ENCODE assay signal across 8 cellular contexts in genomic region chr15:35545825-35546580, GRCh38. TPM values are rescaled to one million over a fixed set of nuclear protein-coding genes. Genes with fewer than 3 reads are reported as not detected.
DNase-seq lines count a peak whose midpoint lies in the region; ATAC-seq and TF ChIP-seq lines count a peak whose summit lies in the region.

DPH6 (minus strand) TSS chr15:35546165; CDS start chr15:35546141, 24 bp downstream.

- peak; percentile 89 for ATAC-seq in GM21576 (IDR thresholded peaks at IDR 0.05; ENCODE audit: unreplicated experiment)
- ATAC-seq in natural killer cell treated with Interleukin-12 subunit alpha and Interleukin-12 subunit beta and Interleukin-15 and Interleukin-18, amount 100 ng/mL, for 72 hours, result peak; percentile 92 to 94

- peak within 1 kb of the TSS; percentile 95 to 98 (median 98) for H3K4me3 Mint-ChIP-seq in IgD-negative memory B cell
- peak within 1 kb of the TSS; percentile 92 for H3K4me3 Mint-ChIP-seq in activated T-helper 1 cell treated with anti-CD3 and anti-CD28 coated beads, Interleukin-12 subunit alpha, Interleukin-12 subunit beta, Interleukin-2, Interleukin-4 antibody, amounts not matched to agents 30 ng/mL and 10 ng/mL and 1 ng/mL, durations not matched to agents 14 hours and 24 hours and 36 hours
- H3K4me3 Mint-ChIP-seq in natural killer cell treated with Interleukin-12 subunit alpha and Interleukin-12 subunit beta and Interleukin-15 and Interleukin-18, amount 100 ng/mL, for 72 hours, result peak within 1 kb of the TSS; percentile 99

- TF ChIP-seq CTCF in fibroblast of mammary gland (conservative IDR thresholded peaks at IDR 0.05; ENCODE audit: control insufficient read depth, insufficient read depth, low read depth, low read length), result no peak

- peaks cover 10 to 29% (median 19%) of the 10 kb centered on the region in 3 donors for H3K4me1 Mint-ChIP-seq in IgD-negative memory B cell
- peaks cover 10% of the 10 kb centered on the region for H3K4me1 Mint-ChIP-seq in activated T-helper 1 cell treated with anti-CD3 and anti-CD28 coated beads, Interleukin-12 subunit alpha, Interleukin-12 subunit beta, Interleukin-2, Interleukin-4 antibody, amounts not matched to agents 30 ng/mL and 10 ng/mL and 1 ng/mL, durations not matched to agents 14 hours and 24 hours and 36 hours (ENCODE audit: low read depth)
- peaks cover 18 to 28% of the 10 kb centered on the region in 2 donors for H3K4me1 Mint-ChIP-seq in natural killer cell treated with Interleukin-12 subunit alpha and Interleukin-12 subunit beta and Interleukin-15 and Interleukin-18, amount 100 ng/mL, for 72 hours (ENCODE audit: low read depth in 2 of 2)

- peak within 1 kb of the TSS; percentile 95 to 99 (median 99) for H3K27ac Mint-ChIP-seq in IgD-negative memory B cell
- peak within 1 kb of the TSS; percentile 98 for H3K27ac Mint-ChIP-seq in activated T-helper 1 cell treated with anti-CD3 and anti-CD28 coated beads, Interleukin-12 subunit alpha, Interleukin-12 subunit beta, Interleukin-2, Interleukin-4 antibody, amounts not matched to agents 30 ng/mL and 10 ng/mL and 1 ng/mL, durations not matched to agents 14 hours and 24 hours and 36 hours
- peak within 1 kb of the TSS; percentile 98 to 100 for H3K27ac Mint-ChIP-seq in natural killer cell treated with Interleukin-12 subunit alpha and Interleukin-12 subunit beta and Interleukin-15 and Interleukin-18, amount 100 ng/mL, for 72 hours

- peak; percentile 7 for DNase-seq in DMS79 (lab: John Stamatoyannopoulos, UW)
- DNase-seq in RKO (ENCODE audit: low spot score), result peak; percentile 86
- peak; percentile 73 for DNase-seq in activated T-helper 1 cell treated with anti-CD3 and anti-CD28 coated beads, Interleukin-12 subunit alpha, Interleukin-12 subunit beta, Interleukin-2, Interleukin-4 antibody, amounts not matched to agents 30 ng/mL and 10 ng/mL and 1 ng/mL, durations not matched to agents 14 hours and 24 hours and 36 hours (ENCODE audit: low spot score)
- DNase-seq in fibroblast of mammary gland (ENCODE audit: low read depth), result peak; percentile 78
- DNase-seq in natural killer cell treated with Interleukin-12 subunit alpha and Interleukin-12 subunit beta and Interleukin-15 and Interleukin-18, amount 100 ng/mL, for 72 hours (ENCODE audit: low spot score), result peak; percentile 88
- peak; percentile 86 for DNase-seq in stimulated activated naive CD4-positive, alpha-beta T cell treated with Interleukin-2 at 50 U/mL for 16 hours (lab: John Stamatoyannopoulos, UW)

- H3K27me3 Mint-ChIP-seq in IgD-negative memory B cell, result no peaks in the 10 kb centered on the region
- peaks cover 1% of the 10 kb centered on the region for H3K27me3 Mint-ChIP-seq in activated T-helper 1 cell treated with anti-CD3 and anti-CD28 coated beads, Interleukin-12 subunit alpha, Interleukin-12 subunit beta, Interleukin-2, Interleukin-4 antibody, amounts not matched to agents 30 ng/mL and 10 ng/mL and 1 ng/mL, durations not matched to agents 14 hours and 24 hours and 36 hours (ENCODE audit: insufficient read depth)
- no peaks in the 10 kb centered on the region for H3K27me3 Mint-ChIP-seq in natural killer cell treated with Interleukin-12 subunit alpha and Interleukin-12 subunit beta and Interleukin-15 and Interleukin-18, amount 100 ng/mL, for 72 hours

- peak within 1 kb of the TSS; percentile 72 for H3K4me3 ChIP-seq in fibroblast of mammary gland (ENCODE audit: control insufficient read depth, low read depth, low read length)

- H3K36me3 Mint-ChIP-seq in IgD-negative memory B cell, result no peaks in the 10 kb centered on the region
- H3K36me3 Mint-ChIP-seq in activated T-helper 1 cell treated with anti-CD3 and anti-CD28 coated beads, Interleukin-12 subunit alpha, Interleukin-12 subunit beta, Interleukin-2, Interleukin-4 antibody, amounts not matched to agents 30 ng/mL and 10 ng/mL and 1 ng/mL, durations not matched to agents 14 hours and 24 hours and 36 hours (ENCODE audit: low read depth), result peaks cover 2% of the 10 kb centered on the region
- peaks cover 6% of the 10 kb centered on the region for H3K36me3 Mint-ChIP-seq in natural killer cell treated with Interleukin-12 subunit alpha and Interleukin-12 subunit beta and Interleukin-15 and Interleukin-18, amount 100 ng/mL, for 72 hours

- H3K9me3 Mint-ChIP-seq in IgD-negative memory B cell, result no peaks in the 10 kb centered on the region
- no peaks in the 10 kb centered on the region for H3K9me3 Mint-ChIP-seq in activated T-helper 1 cell treated with anti-CD3 and anti-CD28 coated beads, Interleukin-12 subunit alpha, Interleukin-12 subunit beta, Interleukin-2, Interleukin-4 antibody, amounts not matched to agents 30 ng/mL and 10 ng/mL and 1 ng/mL, durations not matched to agents 14 hours and 24 hours and 36 hours
- peaks cover 4% of the 10 kb centered on the region for H3K9me3 Mint-ChIP-seq in natural killer cell treated with Interleukin-12 subunit alpha and Interleukin-12 subunit beta and Interleukin-15 and Interleukin-18, amount 100 ng/mL, for 72 hours

- intact Hi-C loops in activated T-helper 1 cell treated with anti-CD3 and anti-CD28 coated beads, Interleukin-12 subunit alpha, Interleukin-12 subunit beta, Interleukin-2, Interleukin-4 antibody, amounts not matched to agents 30 ng/mL and 10 ng/mL and 1 ng/mL, durations not matched to agents 14 hours and 24 hours and 36 hours (cut with micrococcal nuclease), result loop anchor here (1.0 to 10.0 kb wide), 6 partner anchors 112 to 1511 kb away; partner anchors contain the start of genes AVEN, CDIN1 and ZNF770

RNA-seq across cellular contexts. Expression of gene DPH6, which starts in this region (rescaled TPM):
- 19.5 TPM for polyA plus RNA-seq in IgD-negative memory B cell
- total RNA-seq in activated T-helper 1 cell treated with anti-CD3 and anti-CD28 coated beads, Interleukin-12 subunit alpha, Interleukin-12 subunit beta, Interleukin-2, Interleukin-4 antibody, amounts not matched to agents 30 ng/mL and 10 ng/mL and 1 ng/mL, durations not matched to agents 14 hours and 24 hours and 36 hours, result 10.7 and 13.1 TPM in 2 replicates
- 10 to 100 TPM; 13.2 to 19.2 TPM for total RNA-seq in natural killer cell treated with Interleukin-12 subunit alpha and Interleukin-12 subunit beta and Interleukin-15 and Interleukin-18, amount 100 ng/mL, for 72 hours

Comparison
In these comparisons a context has a peak if more than half of its experiments do, and no peak if none do; other contexts are left out.
1. Peak in every context shown above with its lines: DNase-seq, ATAC-seq and H3K4me3 ChIP-seq.
2. DNase-seq: peak in every context shown above with its lines; median percentile 88 in natural killer cell treated with Interleukin-12 subunit alpha and Interleukin-12 subunit beta and Interleukin-15 and Interleukin-18, amount 100 ng/mL, for 72 hours; 86 in RKO; 86 in stimulated activated naive CD4-positive, alpha-beta T cell treated with Interleukin-2 at 50 U/mL for 16 hours; 78 in fibroblast of mammary gland; 73 in activated T-helper 1 cell treated with anti-CD3 and anti-CD28 coated beads, Interleukin-12 subunit alpha, Interleukin-12 subunit beta, Interleukin-2, Interleukin-4 antibody, amounts not matched to agents 30 ng/mL and 10 ng/mL and 1 ng/mL, durations not matched to agents 14 hours and 24 hours and 36 hours; 7 in DMS79.